Comparison of ENCODE assay signal across 19 cellular contexts in genomic region chr5:173703466-173703865, GRCh38.
DNase-seq lines count a peak whose midpoint lies in the region; ATAC-seq, FAIRE-seq and TF ChIP-seq lines count a peak whose summit lies in the region.
"Had no signal": no experiment of that assay in that cellular context is flagged by ENCODE, and none has a peak within 500 bp of the region (broad histone marks: within the 10 kb centered on the region; RNA-seq: fewer than 3 reads in every experiment).

No MANE protein-coding gene starts in this region.

- ATAC-seq in K562 (peak; percentile 68), HG03432 (IDR thresholded peaks at IDR 0.05; ENCODE audit: unreplicated experiment) (no peak)
- ATAC-seq: CD8-positive, alpha-beta T cell; HCT116 had no signal

- H3K4me2 ChIP-seq in K562 (ENCODE audit: insufficient read depth, low read length): peak overlapping the region; percentile 59

- TF ChIP-seq EP300 in K562 (IDR thresholded peaks at IDR 0.05; ENCODE audit: low read length): peak; percentile 62

- DNase-seq in HUDEP-2 (lab: John Stamatoyannopoulos, UW; ENCODE audit: unreplicated experiment in 76 of 76): peak in 50 of 76 experiments; percentile 9 to 71 (median 30)
- peak; percentile 77 for DNase-seq in OCI-M1 (lab: John Stamatoyannopoulos, UW)
- DNase-seq in K562 (ENCODE audit: extremely low read depth in 1 of 4, low spot score in 3 of 4): peak in 3 of 4 experiments; percentile 29 to 76 (median 50)
- no peak for DNase-seq in H54 (ENCODE audit: insufficient read length, low spot score)
- DNase-seq in ecto neural progenitor cell (ENCODE audit: low spot score): no peak
- DNase-seq: Caco-2; CD4-positive, CD25-positive, alpha-beta regulatory T cell; CD8-positive, alpha-beta T cell; DMS153; DND-41; GOT3 had no signal

- no peaks in the 10 kb centered on the region for H4K20me1 ChIP-seq in K562 (replicated peaks; ENCODE audit: control insufficient read depth, insufficient read depth, low read length)
- H4K20me1 ChIP-seq: BLaER1 had no signal

- CTCF ChIA-PET in K562 (lab: Yijun Ruan, JAX; ENCODE audit: low intra/inter-chr PET ratio): no interaction called here

- H3K36me3 ChIP-seq in K562 (ENCODE audit: control insufficient read depth, insufficient read depth, low read length): no peaks in the 10 kb centered on the region
- H3K36me3 ChIP-seq: BLaER1 had no signal

- POLR2A ChIA-PET in K562 (lab: Yijun Ruan, JAX): interaction anchor here (1.0 kb wide), 1 partner anchor 9 kb away, joined by 4 read pairs; no protein-coding TSS in a partner anchor

- FAIRE-seq in K562 (lab: Jason Lieb, UNC) (peak; percentile 77), H54 (lab: Jason Lieb, UNC) (no peak)
- FAIRE-seq: A204.1, G401.6, GM12892 had no signal

- H3K9me3 ChIP-seq in K562 (replicated peaks; ENCODE audit: control insufficient read depth, insufficient read depth, low read depth, low read length): no peaks in the 10 kb centered on the region
- H3K9me3 ChIP-seq: BLaER1, Caco-2 had no signal

- H3K79me2 ChIP-seq in K562 (ENCODE audit: control insufficient read depth, insufficient read depth, low read length): no peaks in the 10 kb centered on the region

- no peaks in the 10 kb centered on the region for H3K9me1 ChIP-seq in K562 (ENCODE audit: control insufficient read depth, insufficient read depth, low read length)

- TF ChIP-seq CTCF in K562 (IDR thresholded peaks at IDR 0.05 in 2 of 3, conservative IDR thresholded peaks at IDR 0.05 in 1 of 3; ENCODE audit: insufficient read depth in 2 of 3, low read depth in 1 of 3, low read length in 3 of 3): no peak

- TF ChIP-seq POLR2A in K562 (conservative IDR thresholded peaks at IDR 0.05) (no peak), H54 (IDR thresholded peaks at IDR 0.05; ENCODE audit: low read depth, low read length) (no peak)

- H2AFZ ChIP-seq in K562 (ENCODE audit: low read depth, low read length): peak overlapping the region; percentile 69

- intact Hi-C loops in K562 (cut with micrococcal nuclease): loop anchor here (5.0 to 10.0 kb wide), 2 partner anchors 61 to 181 kb away; partner anchors contain the start of gene CPEB4

- peak; percentile 17 to 20; a peak in 1 of 4 replicates for TF ChIP-seq RAD21 in K562 (CRISPR knock-in tag; conservative IDR thresholded peaks at IDR 0.05 in 1 of 2, IDR thresholded peaks at IDR 0.05 in 1 of 2)

- H3K4me3 ChIP-seq in K562: no peak overlapping the region
- H3K4me3 ChIP-seq: BLaER1 had no signal

- no peak overlapping the region for H3K9ac ChIP-seq in K562 (ENCODE audit: insufficient read depth in 1 of 2, low read depth in 2 of 2, low read length in 2 of 2)
- H3K9ac ChIP-seq: BLaER1 had no signal

- no peaks in the 10 kb centered on the region for H3K27me3 ChIP-seq in K562 (ENCODE audit: control insufficient read depth in 2 of 2, insufficient read depth in 2 of 2, low read length in 2 of 2)
- H3K27me3 ChIP-seq: BLaER1 had no signal

- no TSS peak for BruUV-seq in K562 (replicated peaks; lab: Mats Ljungman, UMichigan)

- H3K4me1 ChIP-seq in K562 (replicated peaks in 1 of 2; ENCODE audit: control insufficient read depth in 2 of 2, insufficient read depth in 2 of 2, low read length in 2 of 2): peaks cover 24 to 26% of the 10 kb centered on the region in 2 experiments; a peak in 4 of 5 replicates
- H3K4me1 ChIP-seq: Caco-2 had no signal

- WGBS in K562 (ENCODE audit: insufficient coverage, low coverage, missing lambda C conversion rate): 7% methylated on average over 4 of the region's 4 CpGs

- in situ Hi-C loops in K562 (cut with MboI): no loop called here

- no peak overlapping the region for H3K27ac ChIP-seq in K562 (ENCODE audit: extremely low read depth, low read depth, low read length)
- H3K27ac ChIP-seq: 22Rv1, BLaER1, C4-2B had no signal

TF ChIP-seq in K562, 482 proteins besides CTCF, POLR2A, EP300 and RAD21 (continues in another document):
- TF ChIP-seq PRMT5 (CRISPR knock-in tag; IDR thresholded peaks at IDR 0.05) (no peak), THAP12 (CRISPR knock-in tag; IDR thresholded peaks at IDR 0.05) (no peak), JUND (IDR thresholded peaks at IDR 0.05; ENCODE audit: borderline replicate concordance, low read depth, low read length) (peak; percentile 27; the same call in 1 of the 2 replicates), JUND (tag; IDR thresholded peaks at IDR 0.05; ENCODE audit: borderline replicate concordance, low read depth, low read length) (peak; percentile 46; the same call in 1 of the 3 replicates), NRF1 (conservative IDR thresholded peaks at IDR 0.05 in 1 of 2, IDR thresholded peaks at IDR 0.05 in 1 of 2) (peak; percentile 15 to 32; a peak in 1 of 4 replicates), ZNF134 (CRISPR knock-in tag; conservative IDR thresholded peaks at IDR 0.05) (0 out of 2 replicates have a peak, but pooled peaks have one; percentile 7), TAL1 (IDR thresholded peaks at IDR 0.05) (peak; percentile 78), NR2C2 (CRISPR knock-in tag; IDR thresholded peaks at IDR 0.05) (no peak), NR2C2 (tag; IDR thresholded peaks at IDR 0.05) (peak; percentile 25; the same call in 1 of the 2 replicates), MLLT1 (IDR thresholded peaks at IDR 0.05) (peak in 1 of 2 experiments; percentile 40; a peak in 1 of 4 replicates), SOX6 (IDR thresholded peaks at IDR 0.05) (peak; percentile 70), ARNT (IDR thresholded peaks at IDR 0.05) (0 out of 4 replicates have a peak, but pooled peaks of 1 of the 2 experiments have one; percentile 59), PBX2 (CRISPR knock-in tag; IDR thresholded peaks at IDR 0.05; ENCODE audit: low read depth) (no peak), PBX2 (tag; conservative IDR thresholded peaks at IDR 0.05; ENCODE audit: low read depth) (peak; percentile 39; the same call in 1 of the 2 replicates), CEBPB (tag; IDR thresholded peaks at IDR 0.05) (peak; percentile 46), E2F6 (IDR thresholded peaks at IDR 0.05; ENCODE audit: borderline replicate concordance in 1 of 2, extremely low read depth in 1 of 2, insufficient read depth in 1 of 2, insufficient read length in 1 of 2, low read depth in 1 of 2, low read length in 1 of 2, poor library complexity in 1 of 2, severe bottlenecking in 1 of 2) (peak in 1 of 2 experiments; percentile 51), DMBX1 (CRISPR knock-in tag; IDR thresholded peaks at IDR 0.05; ENCODE audit: borderline replicate concordance) (peak; percentile 72; the same call in 1 of the 2 replicates), NR2C1 (IDR thresholded peaks at IDR 0.05) (no peak), NR2C1 (tag; IDR thresholded peaks at IDR 0.05) (peak; percentile 58)

Comparison
In these comparisons a context has a peak if more than half of its experiments do, and no peak if none do; other contexts are left out.
1. DNase-seq: peak in HUDEP-2 (50 of 76), OCI-M1 (single experiment) and K562 (3 of 4); none in H54 (single experiment) and ecto neural progenitor cell (single experiment).